Comparison of ENCODE assay signal across 8 cellular contexts in the genomic region with DNA sequence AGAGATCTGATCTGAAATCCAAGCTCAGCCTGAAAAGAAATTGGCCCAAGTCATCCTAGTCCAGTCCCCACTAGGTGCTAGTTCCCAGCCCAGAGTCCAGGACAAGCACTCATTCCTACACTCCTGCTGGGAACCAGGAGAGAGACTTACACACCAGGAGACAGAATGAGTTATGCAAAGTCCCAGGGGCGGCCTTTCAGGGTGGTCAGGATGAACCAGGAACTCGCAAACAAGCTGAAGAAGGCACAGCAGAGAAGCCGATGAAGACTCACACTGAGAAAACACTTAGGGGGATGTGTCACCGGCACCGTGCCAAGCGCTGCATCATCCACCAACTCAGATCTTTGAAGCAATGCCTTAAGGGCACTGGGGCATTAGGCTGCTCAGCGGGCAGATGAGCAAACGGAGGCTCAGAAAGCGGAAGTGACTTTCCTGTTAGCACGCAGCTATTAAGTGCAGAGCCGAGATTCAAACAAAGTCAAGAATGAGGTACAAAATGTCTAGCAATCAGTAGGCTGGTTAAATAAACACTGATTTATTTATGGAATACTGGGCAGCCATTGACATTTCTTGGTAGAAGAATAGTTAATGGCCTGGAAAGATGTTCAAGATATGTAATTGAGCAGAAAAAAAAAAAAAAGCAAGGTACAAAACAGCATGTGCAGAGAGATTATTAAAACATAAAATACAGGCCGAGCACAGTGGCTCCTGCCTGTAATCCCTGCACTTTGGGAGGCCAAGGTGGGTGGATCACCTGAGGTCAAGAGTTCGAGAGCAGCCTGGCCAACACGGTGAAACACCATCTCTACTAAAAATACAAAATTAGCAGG.
DNase-seq lines count a peak whose midpoint lies in the region; ATAC-seq, FAIRE-seq and TF ChIP-seq lines count a peak whose summit lies in the region.

No MANE protein-coding gene starts in this region.

- no peaks in the 10 kb centered on the region for H3K27me3 ChIP-seq in thyroid gland

- FAIRE-seq in GM12892 (lab: Jason Lieb, UNC): peak; percentile 85

- no peaks in the 10 kb centered on the region for H3K36me3 ChIP-seq in thyroid gland

- no peaks in the 10 kb centered on the region for H3K9me3 Mint-ChIP-seq in activated CD8-positive, alpha-beta T cell treated with anti-CD3 and anti-CD28 coated beads, Interleukin-2, amount 10 ng/mL, durations not matched to agents 7 days and 5 days (ENCODE audit: insufficient read depth)
- H3K9me3 Mint-ChIP-seq in osteocyte (ENCODE audit: unreplicated experiment): no peaks in the 10 kb centered on the region

- H3K4me3 ChIP-seq in epithelial cell of proximal tubule (ENCODE audit: low read depth, low read length) (no peak overlapping the region), thyroid gland (replicated peaks in 1 of 3) (no peak overlapping the region)

- TF ChIP-seq POLR2A in GM12892 (IDR thresholded peaks at IDR 0.05; ENCODE audit: low read depth, low read length): peak; percentile 28; the same call in 1 of the 2 replicates
- no peak for TF ChIP-seq POLR2A in thyroid gland (IDR thresholded peaks at IDR 0.05)
- TF ChIP-seq POLR2A in erythroblast (IDR thresholded peaks at IDR 0.05; ENCODE audit: low read length): no peak

- H3K27ac ChIP-seq in thyroid gland: peak overlapping the region; percentile 30 to 78 (median 63)

- peak; percentile 79 for ATAC-seq in HG02623 (IDR thresholded peaks at IDR 0.05; ENCODE audit: unreplicated experiment)
- ATAC-seq in activated CD8-positive, alpha-beta T cell treated with anti-CD3 and anti-CD28 coated beads, Interleukin-2, amount 10 ng/mL, durations not matched to agents 7 days and 5 days: peak; percentile 59

- no peaks in the 10 kb centered on the region for H3K27me3 Mint-ChIP-seq in activated CD8-positive, alpha-beta T cell treated with anti-CD3 and anti-CD28 coated beads, Interleukin-2, amount 10 ng/mL, durations not matched to agents 7 days and 5 days (ENCODE audit: low read depth)
- no peaks in the 10 kb centered on the region for H3K27me3 Mint-ChIP-seq in osteocyte (ENCODE audit: unreplicated experiment)

- intact Hi-C loops in thyroid gland (cut with DNase I): no loop called here

- peaks cover 8% of the 10 kb centered on the region for H3K36me3 Mint-ChIP-seq in activated CD8-positive, alpha-beta T cell treated with anti-CD3 and anti-CD28 coated beads, Interleukin-2, amount 10 ng/mL, durations not matched to agents 7 days and 5 days (ENCODE audit: low read depth)
- H3K36me3 Mint-ChIP-seq in osteocyte (ENCODE audit: unreplicated experiment): no peaks in the 10 kb centered on the region

- 39 to 40% methylated on average over 14 of the region's 14 CpGs for WGBS in thyroid gland, 2 donors

- H3K4me1 Mint-ChIP-seq in activated CD8-positive, alpha-beta T cell treated with anti-CD3 and anti-CD28 coated beads, Interleukin-2, amount 10 ng/mL, durations not matched to agents 7 days and 5 days (ENCODE audit: low read depth): peaks cover 42% of the 10 kb centered on the region
- peaks cover 54% of the 10 kb centered on the region for H3K4me1 Mint-ChIP-seq in osteocyte (ENCODE audit: unreplicated experiment)

- no peak overlapping the region for H3K4me3 Mint-ChIP-seq in activated CD8-positive, alpha-beta T cell treated with anti-CD3 and anti-CD28 coated beads, Interleukin-2, amount 10 ng/mL, durations not matched to agents 7 days and 5 days
- peak overlapping the region; percentile 49 for H3K4me3 Mint-ChIP-seq in osteocyte (ENCODE audit: unreplicated experiment)

- CTCF ChIA-PET in activated CD8-positive, alpha-beta T cell treated with anti-CD3 and anti-CD28 coated beads, Interleukin-2, amount 10 ng/mL, durations not matched to agents 7 days and 5 days (lab: Charles Lee): interaction anchor here (0.6 to 3.2 kb wide), 11 partner anchors 8 to 166 kb away, joined by 3 to 10 read pairs (median 3); no protein-coding TSS in a partner anchor

- no peaks in the 10 kb centered on the region for H3K9me3 ChIP-seq in thyroid gland

- peak overlapping the region; percentile 50 for H3K27ac Mint-ChIP-seq in activated CD8-positive, alpha-beta T cell treated with anti-CD3 and anti-CD28 coated beads, Interleukin-2, amount 10 ng/mL, durations not matched to agents 7 days and 5 days
- peak overlapping the region; percentile 95 for H3K27ac Mint-ChIP-seq in osteocyte (ENCODE audit: unreplicated experiment)

- peaks cover 13 to 39% of the 10 kb centered on the region in 2 donors for H3K4me1 ChIP-seq in thyroid gland

- TF ChIP-seq CTCF in epithelial cell of proximal tubule (conservative IDR thresholded peaks at IDR 0.05; ENCODE audit: low read depth, low read length) (no peak), osteocyte (IDR thresholded peaks at IDR 0.05) (no peak), thyroid gland (IDR thresholded peaks at IDR 0.05) (no peak)

- DNase-seq in GM12892 (ENCODE audit: insufficient read length) (peak; percentile 64), NCI-H2227 treated with DMSO at 0.1 percent for 48 hours (lab: John Stamatoyannopoulos, UW) (peak; percentile 96), epithelial cell of proximal tubule (ENCODE audit: low read depth) (peak; percentile 85), osteocyte (ENCODE audit: extremely low spot score, unreplicated experiment) (peak; percentile 96), thyroid gland (peak; percentile 54 to 63), erythroblast (lab: John Stamatoyannopoulos, UW) (no peak)
- DNase-seq in activated CD8-positive, alpha-beta T cell treated with anti-CD3 and anti-CD28 coated beads, Interleukin-2, amount 10 ng/mL, durations not matched to agents 7 days and 5 days: peak; percentile 75

- POLR2A ChIA-PET in activated CD8-positive, alpha-beta T cell treated with anti-CD3 and anti-CD28 coated beads, Interleukin-2, amount 10 ng/mL, durations not matched to agents 7 days and 5 days (lab: Charles Lee): interaction anchor here (1.0 kb wide), 1 partner anchor 29 kb away, joined by 3 read pairs; no protein-coding TSS in a partner anchor

Comparison
In these comparisons a context has a peak if more than half of its experiments do, and no peak if none do; other contexts are left out.
1. DNase-seq: peak in GM12892 (single experiment), NCI-H2227 treated with DMSO at 0.1 percent for 48 hours (single experiment), activated CD8-positive, alpha-beta T cell treated with anti-CD3 and anti-CD28 coated beads, Interleukin-2, amount 10 ng/mL, durations not matched to agents 7 days and 5 days (single experiment), epithelial cell of proximal tubule (single experiment), osteocyte (single experiment) and thyroid gland (2 of 2); none in erythroblast (0 of 2).